Comparison of ENCODE assay signal across 15 cellular contexts in genomic region chr4:8307714-8308113, GRCh38. TPM values are rescaled to one million over a fixed set of nuclear protein-coding genes. Genes with fewer than 3 reads are reported as not detected.
A peak's percentile ranks its signal among the peaks of the same experiment; 100 is the strongest.
DNase-seq lines count a peak whose midpoint lies in the region; ATAC-seq and TF ChIP-seq lines count a peak whose summit lies in the region.
"Had no signal": no experiment of that assay in that cellular context is flagged by ENCODE, and none has a peak within 500 bp of the region (broad histone marks: within the 10 kb centered on the region; RNA-seq: fewer than 3 reads in every experiment).

No MANE protein-coding gene starts in this region.

- H3K4me3 Mint-ChIP-seq in WTC11: no peak overlapping the region
- H3K4me3 Mint-ChIP-seq in nephron progenitor cell: no peak overlapping the region
- H3K4me3 Mint-ChIP-seq: H9 had no signal

- CTCF ChIA-PET in WTC11 (lab: Charles Lee): interaction anchor here (1.5 to 3.0 kb wide), 3 partner anchors 13 to 95 kb away, joined by 4 to 18 read pairs (median 5); no protein-coding TSS in a partner anchor

- intact Hi-C loops in left ventricle myocardium inferior (cut with micrococcal nuclease): no loop called here
- intact Hi-C loops in Right ventricle myocardium inferior (cut with DNase I): loop anchor here (2.0 kb wide), 1 partner anchor 33 kb away; no protein-coding TSS in a partner anchor
- intact Hi-C loops in tibial artery (cut with DNase I; ENCODE audit: low total_unique reads): no loop called here

- POLR2A ChIA-PET in WTC11 (lab: Charles Lee): no interaction called here

- no peaks in the 10 kb centered on the region for H3K27me3 ChIP-seq in left ventricle myocardium inferior (ENCODE audit: low read depth)
- H3K27me3 ChIP-seq in tibial artery: peaks cover 0 to 49% of the 10 kb centered on the region in 2 donors

- ATAC-seq in Right ventricle myocardium inferior: no peak
- no peak for ATAC-seq in WTC11

- H3K9me3 ChIP-seq in left ventricle myocardium inferior (replicated peaks) (no peaks in the 10 kb centered on the region), tibial artery (peaks cover 0 to 12% (median 0%) of the 10 kb centered on the region in 3 donors)

- 0 out of 2 replicates have a peak, but pooled peaks cover 3% of the 10 kb centered on the region for H3K4me1 Mint-ChIP-seq in WTC11
- peaks cover 18% of the 10 kb centered on the region for H3K4me1 Mint-ChIP-seq in nephron progenitor cell

- H3K36me3 ChIP-seq in left ventricle myocardium inferior (peaks cover 7% of the 10 kb centered on the region), tibial artery (no peaks in the 10 kb centered on the region)

- H3K4me1 ChIP-seq in left ventricle myocardium inferior: peaks cover 54% of the 10 kb centered on the region
- peaks cover 0 to 12% (median 7%) of the 10 kb centered on the region in 4 donors for H3K4me1 ChIP-seq in tibial artery

- peak overlapping the region; percentile 69 for H3K27ac ChIP-seq in left ventricle myocardium inferior (replicated peaks)
- H3K27ac ChIP-seq in tibial artery: no peak overlapping the region
- H3K27ac ChIP-seq: C4-2B had no signal

- DNase-seq in left ventricle myocardium inferior (peak; percentile 9), Right ventricle myocardium inferior (ENCODE audit: missing footprints) (no peak), WTC11 (ENCODE audit: low spot score) (peak; percentile 2), nephron progenitor cell (peak; percentile 0), tibial artery (peak; percentile 17 to 57), anterior cingulate cortex (lab: John Stamatoyannopoulos, UW) (no peak), AML-193 (lab: John Stamatoyannopoulos, UW) (no peak)
- no peak for DNase-seq in stimulated activated CD4-positive, alpha-beta T cell treated with anti-CD3 and anti-CD28 coated beads, Interleukin-2, amount 100 ng/mL, for 24 hours
- DNase-seq: DND-41, H9, KG1, MV-4-11, NCI-H1694 treated with DMSO at 0.1 percent for 48 hours, NCI-H510A treated with DMSO at 0.1 percent for 48 hours had no signal

- no peak for TF ChIP-seq CTCF in left ventricle myocardium inferior (IDR thresholded peaks at IDR 0.05; ENCODE audit: borderline replicate concordance)
- TF ChIP-seq CTCF in WTC11 (IDR thresholded peaks at IDR 0.05): no peak
- no peak for TF ChIP-seq CTCF in nephron progenitor cell (IDR thresholded peaks at IDR 0.05)
- no peak for TF ChIP-seq CTCF in tibial artery (IDR thresholded peaks at IDR 0.05)

- H3K4me3 ChIP-seq in left ventricle myocardium inferior: no peak overlapping the region
- no peak overlapping the region for H3K4me3 ChIP-seq in tibial artery

- H3K9me3 Mint-ChIP-seq in WTC11 (peaks cover 10% of the 10 kb centered on the region), nephron progenitor cell (peaks cover 8% of the 10 kb centered on the region)

- H3K36me3 Mint-ChIP-seq in WTC11: no peaks in the 10 kb centered on the region
- H3K36me3 Mint-ChIP-seq in nephron progenitor cell (ENCODE audit: low read depth): no peaks in the 10 kb centered on the region

- H3K27ac Mint-ChIP-seq in WTC11 (no peak overlapping the region), nephron progenitor cell (no peak overlapping the region)
- H3K27ac Mint-ChIP-seq: H9 had no signal

- H3K27me3 Mint-ChIP-seq in WTC11 (ENCODE audit: low read depth) (peaks cover 5% of the 10 kb centered on the region), nephron progenitor cell (ENCODE audit: low read depth, poor library complexity) (peaks cover 18% of the 10 kb centered on the region)

TF ChIP-seq in WTC11, 78 proteins besides CTCF, POLR2A, EP300 and RAD21:
- TF ChIP-seq TEAD4 (CRISPR knock-in tag; IDR thresholded peaks at IDR 0.05): no peak
- TF ChIP-seq ZNF121 (CRISPR knock-in tag; IDR thresholded peaks at IDR 0.05): no peak
- TF ChIP-seq NFYB (CRISPR knock-in tag; conservative IDR thresholded peaks at IDR 0.05; ENCODE audit: low read depth): no peak
- TF ChIP-seq, protein P1, sequence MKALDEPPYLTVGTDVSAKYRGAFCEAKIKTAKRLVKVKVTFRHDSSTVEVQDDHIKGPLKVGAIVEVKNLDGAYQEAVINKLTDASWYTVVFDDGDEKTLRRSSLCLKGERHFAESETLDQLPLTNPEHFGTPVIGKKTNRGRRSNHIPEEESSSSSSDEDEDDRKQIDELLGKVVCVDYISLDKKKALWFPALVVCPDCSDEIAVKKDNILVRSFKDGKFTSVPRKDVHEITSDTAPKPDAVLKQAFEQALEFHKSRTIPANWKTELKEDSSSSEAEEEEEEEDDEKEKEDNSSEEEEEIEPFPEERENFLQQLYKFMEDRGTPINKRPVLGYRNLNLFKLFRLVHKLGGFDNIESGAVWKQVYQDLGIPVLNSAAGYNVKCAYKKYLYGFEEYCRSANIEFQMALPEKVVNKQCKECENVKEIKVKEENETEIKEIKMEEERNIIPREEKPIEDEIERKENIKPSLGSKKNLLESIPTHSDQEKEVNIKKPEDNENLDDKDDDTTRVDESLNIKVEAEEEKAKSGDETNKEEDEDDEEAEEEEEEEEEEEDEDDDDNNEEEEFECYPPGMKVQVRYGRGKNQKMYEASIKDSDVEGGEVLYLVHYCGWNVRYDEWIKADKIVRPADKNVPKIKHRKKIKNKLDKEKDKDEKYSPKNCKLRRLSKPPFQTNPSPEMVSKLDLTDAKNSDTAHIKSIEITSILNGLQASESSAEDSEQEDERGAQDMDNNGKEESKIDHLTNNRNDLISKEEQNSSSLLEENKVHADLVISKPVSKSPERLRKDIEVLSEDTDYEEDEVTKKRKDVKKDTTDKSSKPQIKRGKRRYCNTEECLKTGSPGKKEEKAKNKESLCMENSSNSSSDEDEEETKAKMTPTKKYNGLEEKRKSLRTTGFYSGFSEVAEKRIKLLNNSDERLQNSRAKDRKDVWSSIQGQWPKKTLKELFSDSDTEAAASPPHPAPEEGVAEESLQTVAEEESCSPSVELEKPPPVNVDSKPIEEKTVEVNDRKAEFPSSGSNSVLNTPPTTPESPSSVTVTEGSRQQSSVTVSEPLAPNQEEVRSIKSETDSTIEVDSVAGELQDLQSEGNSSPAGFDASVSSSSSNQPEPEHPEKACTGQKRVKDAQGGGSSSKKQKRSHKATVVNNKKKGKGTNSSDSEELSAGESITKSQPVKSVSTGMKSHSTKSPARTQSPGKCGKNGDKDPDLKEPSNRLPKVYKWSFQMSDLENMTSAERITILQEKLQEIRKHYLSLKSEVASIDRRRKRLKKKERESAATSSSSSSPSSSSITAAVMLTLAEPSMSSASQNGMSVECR (CRISPR knock-in tag; IDR thresholded peaks at IDR 0.05; ENCODE audit: borderline replicate concordance): no peak
- no peak for TF ChIP-seq ZNF416 (CRISPR knock-in tag; IDR thresholded peaks at IDR 0.05)
- TF ChIP-seq OVOL2 (CRISPR knock-in tag; IDR thresholded peaks at IDR 0.05; ENCODE audit: borderline replicate concordance): no peak
- TF ChIP-seq E2F4 (CRISPR knock-in tag; IDR thresholded peaks at IDR 0.05; ENCODE audit: borderline replicate concordance, low read depth): no peak
- no peak for TF ChIP-seq CREB1 (CRISPR knock-in tag; IDR thresholded peaks at IDR 0.05)
- TF ChIP-seq SOX15 (CRISPR knock-in tag; IDR thresholded peaks at IDR 0.05): no peak

RNA-seq across cellular contexts. Expression of gene HTRA3, which starts 38.2 kb away (rescaled TPM):
- total RNA-seq in left ventricle myocardium inferior: 119 TPM
- total RNA-seq in Right ventricle myocardium inferior: 131 TPM
- total RNA-seq in WTC11 (2021): 2.3 to 5.5 TPM (median 4.8 TPM) in 3 replicates

Comparison
In these comparisons a context has a peak if more than half of its experiments do, and no peak if none do; other contexts are left out.
1. DNase-seq: peak in left ventricle myocardium inferior (single experiment), WTC11 (single experiment), nephron progenitor cell (single experiment) and tibial artery (2 of 2); none in Right ventricle myocardium inferior (single experiment), anterior cingulate cortex (0 of 58), AML-193 (0 of 2) and stimulated activated CD4-positive, alpha-beta T cell treated with anti-CD3 and anti-CD28 coated beads, Interleukin-2, amount 100 ng/mL, for 24 hours (0 of 2).
2. RNA of gene HTRA3, which starts 38.2 kb away (total RNA-seq): 131 TPM in Right ventricle myocardium inferior (single experiment) and 119 TPM in left ventricle myocardium inferior (single experiment); 2.3 to 5.5 TPM in WTC11; every median in the first group is over 10 times any median in the second.